14 cellular contexts compared by ENCODE assay signal in the genomic region with DNA sequence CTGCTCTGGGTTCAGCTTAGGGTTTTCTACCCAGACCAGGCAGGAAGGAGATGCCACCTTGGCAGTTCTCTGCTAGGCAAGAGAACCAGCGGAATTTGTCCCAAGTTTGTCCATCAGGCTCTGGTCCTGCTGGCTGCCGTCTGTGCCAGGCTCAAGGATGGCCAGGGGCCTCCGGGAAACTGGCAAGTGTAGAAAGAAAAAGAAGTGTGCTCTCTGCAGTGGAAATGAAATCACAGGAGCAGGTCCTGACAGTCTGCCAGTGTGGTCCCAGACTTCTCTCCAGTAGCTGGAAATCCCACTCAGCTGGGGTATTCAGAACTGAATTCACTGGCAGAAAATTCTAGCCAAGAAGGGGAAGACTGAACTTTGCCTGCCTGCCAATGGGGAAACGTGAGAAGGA.
DNase-seq lines count a peak whose midpoint lies in the region; ATAC-seq and TF ChIP-seq lines count a peak whose summit lies in the region.
"Had no signal": no experiment of that assay in that cellular context is flagged by ENCODE, and none has a peak within 500 bp of the region (broad histone marks: within the 10 kb centered on the region; RNA-seq: fewer than 3 reads in every experiment).

No MANE protein-coding gene starts in this region.

- CTCF ChIA-PET in GM10248 (lab: Yijun Ruan, JAX), result interaction anchor here (1.5 kb wide), 2 partner anchors 13 to 259 kb away, joined by 3 to 4 read pairs; no protein-coding TSS in a partner anchor
- CTCF ChIA-PET in activated CD4-positive, alpha-beta memory T cell treated with anti-CD3 and anti-CD28 coated beads for 36 hours (lab: Charles Lee), result no interaction called here

- DNase-seq in HFFc6, result no peak
- peak; percentile 72 for DNase-seq in medulla oblongata (ENCODE audit: extremely low spot score)
- DNase-seq in stimulated activated effector memory CD8-positive, alpha-beta T cell treated with anti-CD3 and anti-CD28 coated beads, Interleukin-12 subunit alpha, Interleukin-12 subunit beta, amount 100 ng/mL, for 72 hours (ENCODE audit: low spot score in 2 of 2), result no peak
- no peak for DNase-seq in WERI-Rb-1
- no peak for DNase-seq in GM10248 (ENCODE audit: extremely low spot score)
- no peak for DNase-seq in activated CD4-positive, alpha-beta T cell treated with anti-CD3 and anti-CD28 coated beads, Interleukin-2, amount 10 ng/mL, durations not matched to agents 24 days and 14 days
- no peak for DNase-seq in activated CD4-positive, alpha-beta memory T cell treated with anti-CD3 and anti-CD28 coated beads for 36 hours
- DNase-seq: GF-D8, NCI-H1930, NCI-H526, T-helper 2 cell had no signal

- no peaks in the 10 kb centered on the region for H3K36me3 ChIP-seq in WERI-Rb-1

- H3K27me3 ChIP-seq in WERI-Rb-1 (ENCODE audit: insufficient read depth, low read depth, severe bottlenecking), result no peaks in the 10 kb centered on the region

- POLR2A ChIA-PET in GM10248 (lab: Yijun Ruan, JAX), result no interaction called here
- POLR2A ChIA-PET in activated CD4-positive, alpha-beta memory T cell treated with anti-CD3 and anti-CD28 coated beads for 36 hours (lab: Charles Lee), result no interaction called here

- peaks cover 31% of the 10 kb centered on the region for H3K36me3 Mint-ChIP-seq in HFFc6 (ENCODE audit: low read depth)
- peaks cover 18% of the 10 kb centered on the region for H3K36me3 Mint-ChIP-seq in brain
- peaks cover 41% of the 10 kb centered on the region for H3K36me3 Mint-ChIP-seq in stimulated activated effector memory CD8-positive, alpha-beta T cell treated with anti-CD3 and anti-CD28 coated beads, Interleukin-12 subunit alpha, Interleukin-12 subunit beta, amount 100 ng/mL, for 72 hours
- peaks cover 35% of the 10 kb centered on the region for H3K36me3 Mint-ChIP-seq in activated CD4-positive, alpha-beta T cell treated with anti-CD3 and anti-CD28 coated beads, Interleukin-2, amount 10 ng/mL, durations not matched to agents 24 days and 14 days (ENCODE audit: low read depth)
- H3K36me3 Mint-ChIP-seq in activated CD4-positive, alpha-beta memory T cell treated with anti-CD3 and anti-CD28 coated beads for 36 hours, result peaks cover 16% of the 10 kb centered on the region

- H3K27ac ChIP-seq in WERI-Rb-1, result no peak overlapping the region

- H3K4me1 Mint-ChIP-seq in HFFc6 (ENCODE audit: low read depth) (peaks cover 87% of the 10 kb centered on the region), brain (peaks cover 75% of the 10 kb centered on the region)
- peaks cover 23% of the 10 kb centered on the region for H3K4me1 Mint-ChIP-seq in stimulated activated effector memory CD8-positive, alpha-beta T cell treated with anti-CD3 and anti-CD28 coated beads, Interleukin-12 subunit alpha, Interleukin-12 subunit beta, amount 100 ng/mL, for 72 hours
- H3K4me1 Mint-ChIP-seq in activated CD4-positive, alpha-beta T cell treated with anti-CD3 and anti-CD28 coated beads, Interleukin-2, amount 10 ng/mL, durations not matched to agents 24 days and 14 days, result no peaks in the 10 kb centered on the region
- peaks cover 12% of the 10 kb centered on the region for H3K4me1 Mint-ChIP-seq in activated CD4-positive, alpha-beta memory T cell treated with anti-CD3 and anti-CD28 coated beads for 36 hours (ENCODE audit: low read depth)

- TF ChIP-seq CTCF in HFFc6 (IDR thresholded peaks at IDR 0.05) (no peak), brain (conservative IDR thresholded peaks at IDR 0.05) (no peak), WERI-Rb-1 (IDR thresholded peaks at IDR 0.05; ENCODE audit: low read depth, low read length) (no peak), GM10248 (IDR thresholded peaks at IDR 0.05; ENCODE audit: control extremely low read depth, extremely low read depth, low read depth, missing control alignments) (no peak)

- H3K4me3 Mint-ChIP-seq in HFFc6, result no peak overlapping the region
- H3K4me3 Mint-ChIP-seq in brain, result peak overlapping the region in 1 of 5 experiments; percentile 1
- H3K4me3 Mint-ChIP-seq in stimulated activated effector memory CD8-positive, alpha-beta T cell treated with anti-CD3 and anti-CD28 coated beads, Interleukin-12 subunit alpha, Interleukin-12 subunit beta, amount 100 ng/mL, for 72 hours, result no peak overlapping the region
- no peak overlapping the region for H3K4me3 Mint-ChIP-seq in activated CD4-positive, alpha-beta T cell treated with anti-CD3 and anti-CD28 coated beads, Interleukin-2, amount 10 ng/mL, durations not matched to agents 24 days and 14 days
- H3K4me3 Mint-ChIP-seq in activated CD4-positive, alpha-beta memory T cell treated with anti-CD3 and anti-CD28 coated beads for 36 hours, result no peak overlapping the region

- intact Hi-C loops in activated CD4-positive, alpha-beta T cell treated with anti-CD3 and anti-CD28 coated beads, Interleukin-2, amount 10 ng/mL, durations not matched to agents 24 days and 14 days (cut with micrococcal nuclease), result no loop called here
- intact Hi-C loops in activated CD4-positive, alpha-beta memory T cell treated with anti-CD3 and anti-CD28 coated beads for 36 hours (cut with micrococcal nuclease), result no loop called here

- H3K27ac Mint-ChIP-seq in HFFc6, result peak overlapping the region; percentile 99
- peak overlapping the region; percentile 80 to 95 (median 95) for H3K27ac Mint-ChIP-seq in brain
- peak overlapping the region; percentile 23 for H3K27ac Mint-ChIP-seq in stimulated activated effector memory CD8-positive, alpha-beta T cell treated with anti-CD3 and anti-CD28 coated beads, Interleukin-12 subunit alpha, Interleukin-12 subunit beta, amount 100 ng/mL, for 72 hours
- H3K27ac Mint-ChIP-seq in activated CD4-positive, alpha-beta T cell treated with anti-CD3 and anti-CD28 coated beads, Interleukin-2, amount 10 ng/mL, durations not matched to agents 24 days and 14 days, result no peak overlapping the region
- no peak overlapping the region for H3K27ac Mint-ChIP-seq in activated CD4-positive, alpha-beta memory T cell treated with anti-CD3 and anti-CD28 coated beads for 36 hours
- H3K27ac Mint-ChIP-seq: activated T-helper 2 cell treated with anti-CD3 and anti-CD28 coated beads, Interferon-gamma antibody, Interleukin-2, Interleukin-4, amounts not matched to agents 10 μg/mL and 5 μg/mL and 100 μg/mL, durations not matched to agents 14 hours and 24 hours and 36 hours had no signal

- ATAC-seq in stimulated activated effector memory CD8-positive, alpha-beta T cell treated with anti-CD3 and anti-CD28 coated beads, Interleukin-12 subunit alpha, Interleukin-12 subunit beta, amount 100 ng/mL, for 72 hours, result no peak

- H3K27me3 Mint-ChIP-seq in HFFc6 (ENCODE audit: insufficient read depth) (no peaks in the 10 kb centered on the region; the same call in 1 of the 2 replicates), brain (no peaks in the 10 kb centered on the region)
- no peaks in the 10 kb centered on the region for H3K27me3 Mint-ChIP-seq in activated CD4-positive, alpha-beta T cell treated with anti-CD3 and anti-CD28 coated beads, Interleukin-2, amount 10 ng/mL, durations not matched to agents 24 days and 14 days
- H3K27me3 Mint-ChIP-seq in activated CD4-positive, alpha-beta memory T cell treated with anti-CD3 and anti-CD28 coated beads for 36 hours, result no peaks in the 10 kb centered on the region
- H3K27me3 Mint-ChIP-seq: type B pancreatic cell had no signal

- H3K9me3 ChIP-seq in WERI-Rb-1 (ENCODE audit: severe bottlenecking), result no peaks in the 10 kb centered on the region

- H3K4me3 ChIP-seq in WERI-Rb-1 (ENCODE audit: low read depth, low read length), result no peak overlapping the region

- no peaks in the 10 kb centered on the region for H3K9me3 Mint-ChIP-seq in HFFc6
- no peaks in the 10 kb centered on the region for H3K9me3 Mint-ChIP-seq in brain
- no peaks in the 10 kb centered on the region for H3K9me3 Mint-ChIP-seq in stimulated activated effector memory CD8-positive, alpha-beta T cell treated with anti-CD3 and anti-CD28 coated beads, Interleukin-12 subunit alpha, Interleukin-12 subunit beta, amount 100 ng/mL, for 72 hours
- no peaks in the 10 kb centered on the region for H3K9me3 Mint-ChIP-seq in activated CD4-positive, alpha-beta T cell treated with anti-CD3 and anti-CD28 coated beads, Interleukin-2, amount 10 ng/mL, durations not matched to agents 24 days and 14 days
- H3K9me3 Mint-ChIP-seq in activated CD4-positive, alpha-beta memory T cell treated with anti-CD3 and anti-CD28 coated beads for 36 hours, result no peaks in the 10 kb centered on the region
- H3K9me3 Mint-ChIP-seq: activated T-helper 2 cell treated with anti-CD3 and anti-CD28 coated beads, Interferon-gamma antibody, Interleukin-2, Interleukin-4, amounts not matched to agents 10 μg/mL and 5 μg/mL and 100 μg/mL, durations not matched to agents 14 hours and 24 hours and 36 hours; type B pancreatic cell had no signal

Comparison
In these comparisons a context has a peak if more than half of its experiments do, and no peak if none do; other contexts are left out.
1. H3K27ac Mint-ChIP-seq: peak in HFFc6 (single experiment), brain (5 of 5) and stimulated activated effector memory CD8-positive, alpha-beta T cell treated with anti-CD3 and anti-CD28 coated beads, Interleukin-12 subunit alpha, Interleukin-12 subunit beta, amount 100 ng/mL, for 72 hours (single experiment); none in activated CD4-positive, alpha-beta T cell treated with anti-CD3 and anti-CD28 coated beads, Interleukin-2, amount 10 ng/mL, durations not matched to agents 24 days and 14 days (single experiment) and activated CD4-positive, alpha-beta memory T cell treated with anti-CD3 and anti-CD28 coated beads for 36 hours (single experiment).